In the genomic region with DNA sequence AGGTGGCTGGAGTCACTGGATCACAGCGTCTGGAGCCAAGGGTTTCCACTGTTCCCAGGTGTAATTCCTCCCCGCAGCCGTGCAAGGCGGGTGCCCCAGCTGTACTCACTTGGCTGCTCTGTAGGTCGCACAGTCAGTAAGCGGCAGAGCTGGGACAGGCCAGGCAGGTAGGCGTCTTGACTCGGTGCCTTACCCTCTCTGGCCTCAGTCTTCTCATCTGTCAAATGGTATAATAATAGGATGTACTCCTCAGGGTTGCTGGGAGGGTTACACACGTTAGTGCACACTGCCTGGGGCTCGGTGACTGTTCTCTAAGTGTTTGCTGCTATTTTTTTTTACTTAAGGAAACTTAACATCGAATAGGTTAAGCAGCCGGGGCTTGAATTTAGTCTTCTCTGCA, we compare ENCODE assay signal across 14 cellular contexts. TPM values are rescaled to one million over a fixed set of nuclear protein-coding genes. Genes with fewer than 3 reads are reported as not detected.
"Had no signal": no experiment of that assay in that cellular context is flagged by ENCODE, and none has a peak within 500 bp of the region (broad histone marks: within the 10 kb centered on the region; RNA-seq: fewer than 3 reads in every experiment).

No MANE protein-coding gene starts in this region.

- H3K36me3 Mint-ChIP-seq: stimulated activated effector memory CD8-positive, alpha-beta T cell treated with anti-CD3 and anti-CD28 coated beads, Interleukin-12 subunit alpha, Interleukin-12 subunit beta, amount 100 ng/mL, for 72 hours had no signal

- H3K9me3 ChIP-seq: ascending aorta, breast epithelium, left ventricle myocardium inferior, ovary, tibial artery had no signal

- H3K4me1 Mint-ChIP-seq: activated CD4-positive, alpha-beta T cell treated with anti-CD3 and anti-CD28 coated beads, Interleukin-2, amount 10 ng/mL, durations not matched to agents 24 days and 14 days; stimulated activated effector memory CD8-positive, alpha-beta T cell treated with anti-CD3 and anti-CD28 coated beads, Interleukin-12 subunit alpha, Interleukin-12 subunit beta, amount 100 ng/mL, for 72 hours had no signal

- H3K27me3 ChIP-seq: ascending aorta, ovary, tibial artery had no signal

- H3K27me3 Mint-ChIP-seq: activated CD4-positive, alpha-beta T cell treated with anti-CD3 and anti-CD28 coated beads, Interleukin-2, amount 10 ng/mL, durations not matched to agents 24 days and 14 days had no signal

- H3K36me3 ChIP-seq: ascending aorta, breast epithelium, left ventricle myocardium inferior, ovary, tibial artery had no signal

- H3K4me3 ChIP-seq: breast epithelium, left ventricle myocardium inferior, ovary, tibial artery had no signal

- H3K27ac Mint-ChIP-seq: activated CD4-positive, alpha-beta T cell treated with anti-CD3 and anti-CD28 coated beads, Interleukin-2, amount 10 ng/mL, durations not matched to agents 24 days and 14 days; dendritic cell treated with granulocyte-macrophage colony-stimulating factor and Interleukin-4, amounts not matched to agents 40 ng/mL and 50 ng/mL, for 4 days; stimulated activated effector memory CD8-positive, alpha-beta T cell treated with anti-CD3 and anti-CD28 coated beads, Interleukin-12 subunit alpha, Interleukin-12 subunit beta, amount 100 ng/mL, for 72 hours had no signal

- H3K9me3 Mint-ChIP-seq: activated CD4-positive, alpha-beta T cell treated with anti-CD3 and anti-CD28 coated beads, Interleukin-2, amount 10 ng/mL, durations not matched to agents 24 days and 14 days; dendritic cell treated with granulocyte-macrophage colony-stimulating factor and Interleukin-4, amounts not matched to agents 40 ng/mL and 50 ng/mL, for 4 days; stimulated activated effector memory CD8-positive, alpha-beta T cell treated with anti-CD3 and anti-CD28 coated beads, Interleukin-12 subunit alpha, Interleukin-12 subunit beta, amount 100 ng/mL, for 72 hours had no signal

- H3K4me1 ChIP-seq: breast epithelium had no signal

- H3K4me3 Mint-ChIP-seq: activated CD4-positive, alpha-beta T cell treated with anti-CD3 and anti-CD28 coated beads, Interleukin-2, amount 10 ng/mL, durations not matched to agents 24 days and 14 days; dendritic cell treated with granulocyte-macrophage colony-stimulating factor and Interleukin-4, amounts not matched to agents 40 ng/mL and 50 ng/mL, for 4 days; stimulated activated effector memory CD8-positive, alpha-beta T cell treated with anti-CD3 and anti-CD28 coated beads, Interleukin-12 subunit alpha, Interleukin-12 subunit beta, amount 100 ng/mL, for 72 hours had no signal

- H3K27ac ChIP-seq: ascending aorta, breast epithelium, epithelial cell of prostate, left ventricle myocardium inferior, ovary had no signal

RNA-seq across cellular contexts. Expression of gene MYL10, which starts 27.0 kb away (rescaled TPM):
- total RNA-seq: activated CD4-positive, alpha-beta T cell treated with anti-CD3 and anti-CD28 coated beads, Interleukin-2, amount 10 ng/mL, durations not matched to agents 24 days and 14 days; ascending aorta; breast epithelium; fibroblast of lung; kidney epithelial cell; left ventricle myocardium inferior; ovary; subcutaneous adipose tissue; T-helper 2 cell treated with Interferon-gamma antibody and Interleukin-4, amounts not matched to agents 100 ng/mL and 5 ng/mL, for 36 hours had no signal
- polyA plus RNA-seq: fibroblast of lung, neural cell, ovary had no signal
